ENCODE assay signal across 22 cellular contexts in the genomic region with DNA sequence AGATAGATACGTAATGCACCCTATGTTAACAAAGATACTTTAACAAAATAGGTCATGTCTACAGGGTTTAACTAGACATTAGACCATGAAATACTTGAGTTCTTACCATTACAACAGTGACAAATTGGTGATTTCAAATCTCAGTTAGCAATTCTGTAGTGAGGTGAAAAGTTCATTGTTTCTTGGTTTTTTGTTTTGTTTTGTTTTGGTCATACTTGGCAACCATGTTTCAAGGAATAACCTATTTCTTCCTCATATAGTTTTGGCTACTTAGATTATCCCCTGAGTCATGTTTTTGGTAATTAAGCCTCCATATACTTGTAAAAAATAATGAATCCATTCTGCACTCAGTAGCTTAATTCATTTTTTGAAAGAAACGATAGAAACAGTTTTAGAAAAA.
"Had no signal": no experiment of that assay in that cellular context is flagged by ENCODE, and none has a peak within 500 bp of the region (broad histone marks: within the 10 kb centered on the region; RNA-seq: fewer than 3 reads in every experiment).

No MANE protein-coding gene starts in this region.

- H3K4me1 ChIP-seq: gastroesophageal sphincter, parathyroid adenoma, prostate gland, right atrium auricular region, sigmoid colon, suprapubic skin, thyroid gland, upper lobe of left lung, uterus had no signal

- H3K79me2 ChIP-seq: parathyroid adenoma had no signal

- ATAC-seq: esophagus mucosa; gastroesophageal sphincter; left lobe of liver; naive thymus-derived CD4-positive, alpha-beta T cell; stimulated activated naive CD8-positive, alpha-beta T cell treated with anti-CD3 and anti-CD28 coated beads, Interleukin-15, Interleukin-2, amounts not matched to agents 100 U/mL and 50 U/mL, for 24 hours had no signal

- H3K9ac ChIP-seq: parathyroid adenoma had no signal

- H3K9me3 ChIP-seq: gastroesophageal sphincter, prostate gland, right atrium auricular region, sigmoid colon, suprapubic skin, thyroid gland, upper lobe of left lung, uterus had no signal

- H3K4me1 Mint-ChIP-seq: naive thymus-derived CD4-positive, alpha-beta T cell; nephron progenitor cell had no signal

- H3K27ac ChIP-seq: dorsolateral prefrontal cortex, gastroesophageal sphincter, parathyroid adenoma, prostate gland, right atrium auricular region, sigmoid colon, skin epidermis, suprapubic skin, thyroid gland, upper lobe of left lung, uterus had no signal

- H3K36me3 Mint-ChIP-seq: naive thymus-derived CD4-positive, alpha-beta T cell had no signal

- H3K27me3 Mint-ChIP-seq: naive thymus-derived CD4-positive, alpha-beta T cell had no signal

- H3K4me3 Mint-ChIP-seq: naive thymus-derived CD4-positive, alpha-beta T cell; nephron progenitor cell had no signal

- H3K36me3 ChIP-seq: gastroesophageal sphincter, prostate gland, right atrium auricular region, sigmoid colon, suprapubic skin, thyroid gland, upper lobe of left lung, uterus had no signal

- H2AFZ ChIP-seq: parathyroid adenoma had no signal

- H3K4me3 ChIP-seq: dorsolateral prefrontal cortex, gastroesophageal sphincter, prostate gland, right atrium auricular region, sigmoid colon, skin epidermis, suprapubic skin, thyroid gland, upper lobe of left lung, uterus had no signal

- DNase-seq: cortex of kidney; dorsolateral prefrontal cortex; effector CD8-positive, alpha-beta T cell; glutamatergic neuron; islet precursor cell; mammary epithelial cell; naive thymus-derived CD4-positive, alpha-beta T cell; nephron progenitor cell; sigmoid colon; stimulated activated CD4-positive, alpha-beta T cell treated with anti-CD3 and anti-CD28 coated beads, Interleukin-12 subunit alpha, Interleukin-12 subunit beta, amount 100 ng/mL, for 4 hours; stimulated activated naive CD8-positive, alpha-beta T cell treated with anti-CD3 and anti-CD28 coated beads, Interleukin-15, Interleukin-2, amounts not matched to agents 100 U/mL and 50 U/mL, for 24 hours; thyroid gland; upper lobe of left lung; uterus had no signal

- H3K27ac Mint-ChIP-seq: naive thymus-derived CD4-positive, alpha-beta T cell; nephron progenitor cell had no signal

- H3K27me3 ChIP-seq: gastroesophageal sphincter, right atrium auricular region, sigmoid colon, suprapubic skin, thyroid gland, upper lobe of left lung, uterus had no signal
